9 cellular contexts compared by ENCODE assay signal in genomic region chr20:24027229-24027628, GRCh38. TPM values are rescaled to one million over a fixed set of nuclear protein-coding genes. Genes with fewer than 3 reads are reported as not detected.
DNase-seq lines count a peak whose midpoint lies in the region; ATAC-seq and TF ChIP-seq lines count a peak whose summit lies in the region.
"Had no signal": no experiment of that assay in that cellular context is flagged by ENCODE, and none has a peak within 500 bp of the region (broad histone marks: within the 10 kb centered on the region; RNA-seq: fewer than 3 reads in every experiment).

No MANE protein-coding gene starts in this region.

- H3K4me1 ChIP-seq in esophagus muscularis mucosa (peaks cover 0 to 3% (median 0%) of the 10 kb centered on the region in 4 donors), Karpas-422 (ENCODE audit: low read length) (no peaks in the 10 kb centered on the region)

- H3K36me3 Mint-ChIP-seq in progenitor cell of endocrine pancreas (ENCODE audit: insufficient read depth), result no peaks in the 10 kb centered on the region

- H2AFZ ChIP-seq in Karpas-422 (ENCODE audit: low read length), result no peak overlapping the region

- no peak overlapping the region for H3K4me3 Mint-ChIP-seq in progenitor cell of endocrine pancreas (ENCODE audit: low read depth)

- no peak overlapping the region for H3K9ac ChIP-seq in Karpas-422 (ENCODE audit: low read length)

- H3K4me3 ChIP-seq in esophagus muscularis mucosa (no peak overlapping the region), Karpas-422 (ENCODE audit: low read length) (no peak overlapping the region)

- no peak for TF ChIP-seq EP300 in esophagus muscularis mucosa (IDR thresholded peaks at IDR 0.05)

- H3K27ac ChIP-seq in esophagus muscularis mucosa (replicated peaks in 1 of 4), result peak overlapping the region in 3 of 4 donors; percentile 8 to 64 (median 49)
- H3K27ac ChIP-seq in Karpas-422 (ENCODE audit: low read length), result no peak overlapping the region

- H3K36me3 ChIP-seq in esophagus muscularis mucosa (no peaks in the 10 kb centered on the region), Karpas-422 (ENCODE audit: insufficient read depth, low read length) (no peaks in the 10 kb centered on the region)

- no peak overlapping the region for H3K27ac Mint-ChIP-seq in progenitor cell of endocrine pancreas

- no peaks in the 10 kb centered on the region for H3K27me3 Mint-ChIP-seq in progenitor cell of endocrine pancreas

- TF ChIP-seq CTCF in esophagus muscularis mucosa (IDR thresholded peaks at IDR 0.05) (no peak), progenitor cell of endocrine pancreas (IDR thresholded peaks at IDR 0.05; ENCODE audit: unreplicated experiment) (no peak)

- H3K9me2 ChIP-seq in Karpas-422 (replicated peaks; ENCODE audit: insufficient read depth, low read length), result peaks cover 5% of the 10 kb centered on the region; the same call in 1 of the 2 replicates

- H3K79me2 ChIP-seq in Karpas-422 (ENCODE audit: low read length), result no peaks in the 10 kb centered on the region

- intact Hi-C loops in esophagus muscularis mucosa (cut with DNase I), result no loop called here

- no peak overlapping the region for H3K4me2 ChIP-seq in Karpas-422 (ENCODE audit: low read depth, low read length, poor library complexity, severe bottlenecking)

- H3K4me1 Mint-ChIP-seq in progenitor cell of endocrine pancreas (ENCODE audit: low read depth), result no peaks in the 10 kb centered on the region

- H4K20me1 ChIP-seq in Karpas-422 (ENCODE audit: insufficient read depth, low read depth, low read length), result no peaks in the 10 kb centered on the region

- no peak for TF ChIP-seq POLR2A in esophagus muscularis mucosa (IDR thresholded peaks at IDR 0.05; ENCODE audit: low read depth)

- H3K27me3 ChIP-seq in esophagus muscularis mucosa, result no peaks in the 10 kb centered on the region
- no peaks in the 10 kb centered on the region for H3K27me3 ChIP-seq in Karpas-422 (ENCODE audit: low read length)

- DNase-seq in CD1c-positive myeloid dendritic cell (ENCODE audit: extremely low spot score) (peak; percentile 48), esophagus muscularis mucosa (ENCODE audit: extremely low spot score) (peak; percentile 94), Karpas-422 (no peak), progenitor cell of endocrine pancreas (ENCODE audit: low spot score, unreplicated experiment) (no peak)
- DNase-seq in activated CD4-positive, alpha-beta T cell treated with anti-CD3 and anti-CD28 coated beads, Interleukin-2, amount 50 U/mL, for 48 hours, result peak; percentile 64 to 75
- DNase-seq in stimulated activated CD4-positive, alpha-beta T cell treated with anti-CD3 and anti-CD28 coated beads, Interleukin-1b, Interleukin-23, amount 100 ng/mL, for 24 hours (ENCODE audit: low read depth in 4 of 4, low spot score in 1 of 4), result peak; percentile 18 to 48 (median 34)

- H3K9me3 Mint-ChIP-seq in progenitor cell of endocrine pancreas (ENCODE audit: low read depth), result no peaks in the 10 kb centered on the region

- ATAC-seq in HG03139 (IDR thresholded peaks at IDR 0.05; ENCODE audit: unreplicated experiment) (peak; percentile 73), GM21360 (IDR thresholded peaks at IDR 0.05; ENCODE audit: unreplicated experiment) (no peak)

- no peaks in the 10 kb centered on the region for H3K9me3 ChIP-seq in esophagus muscularis mucosa
- no peaks in the 10 kb centered on the region for H3K9me3 ChIP-seq in Karpas-422 (ENCODE audit: low read length)

- 26% methylated on average over 6 of the region's 6 CpGs for WGBS in esophagus muscularis mucosa

RNA-seq across cellular contexts. Expression of gene GGTLC1, which starts 38.6 kb away (rescaled TPM):
- total RNA-seq in esophagus muscularis mucosa (not detected), progenitor cell of endocrine pancreas (not detected in 2 replicates)
- not detected in 2 replicates for total RNA-seq in Karpas-422 (2014; rRNA removed; shearing (Covaris generic); ENCODE audit: low replicate concordance)
- total RNA-seq: activated CD8-positive, alpha-beta memory T cell treated with anti-CD3 and anti-CD28 coated beads for 36 hours had no signal

Comparison
In these comparisons a context has a peak if more than half of its experiments do, and no peak if none do; other contexts are left out.
1. DNase-seq: peak in CD1c-positive myeloid dendritic cell (single experiment), activated CD4-positive, alpha-beta T cell treated with anti-CD3 and anti-CD28 coated beads, Interleukin-2, amount 50 U/mL, for 48 hours (2 of 2), esophagus muscularis mucosa (single experiment) and stimulated activated CD4-positive, alpha-beta T cell treated with anti-CD3 and anti-CD28 coated beads, Interleukin-1b, Interleukin-23, amount 100 ng/mL, for 24 hours (4 of 4); none in Karpas-422 (single experiment) and progenitor cell of endocrine pancreas (single experiment).